In genomic region chr5:132611965-132612364, GRCh38 we compare ENCODE assay signal across 29 cellular contexts. TPM values are rescaled to one million over a fixed set of nuclear protein-coding genes. Genes with fewer than 3 reads are reported as not detected.
"Had no signal": no experiment of that assay in that cellular context is flagged by ENCODE, and none has a peak within 500 bp of the region (broad histone marks: within the 10 kb centered on the region; RNA-seq: fewer than 3 reads in every experiment).

No MANE protein-coding gene starts in this region.

- ATAC-seq: activated CD4-positive, CD25-positive, alpha-beta regulatory T cell treated with anti-CD3 and anti-CD28 coated beads, Interleukin-2, amount 50 U/mL, for 24 hours; activated CD8-positive, alpha-beta T cell treated with anti-CD3 and anti-CD28 coated beads for 36 hours; activated naive CD8-positive, alpha-beta T cell treated with anti-CD3 and anti-CD28 coated beads, Interleukin-2, amount 50 U/mL, for 24 hours; effector memory CD8-positive, alpha-beta T cell; foreskin keratinocyte; gastrocnemius medialis; heart left ventricle; T-helper 17 cell had no signal

- H3K9me3 ChIP-seq: adrenal gland, esophagus muscularis mucosa, gastrocnemius medialis had no signal

- FAIRE-seq: bronchial epithelial cell had no signal

- H3K27ac ChIP-seq: adrenal gland, coronary artery, esophagus muscularis mucosa, foreskin keratinocyte, gastrocnemius medialis, heart left ventricle, WERI-Rb-1 had no signal

- H3K4me3 ChIP-seq: adrenal gland, coronary artery, esophagus muscularis mucosa, gastrocnemius medialis, heart left ventricle had no signal

- H3K4me1 ChIP-seq: adrenal gland, esophagus muscularis mucosa, foreskin keratinocyte, gastrocnemius medialis, heart left ventricle had no signal

- DNase-seq: activated B cell treated with CpG ODN at 0.5 μM for 24 hours; activated CD4-positive, alpha-beta T cell treated with anti-CD3 and anti-CD28 coated beads for 48 hours; activated CD4-positive, alpha-beta T cell treated with anti-CD3 and anti-CD28 coated beads, Interleukin-2, amount 50 U/mL, for 1 hour; activated CD4-positive, alpha-beta T cell treated with anti-CD3 and anti-CD28 coated beads, Interleukin-2, amount 50 U/mL, for 48 hours; activated CD8-positive, alpha-beta memory T cell treated with anti-CD3 and anti-CD28 coated beads for 24 hours; activated CD8-positive, alpha-beta T cell treated with anti-CD3 and anti-CD28 coated beads for 36 hours; activated effector memory CD4-positive, alpha-beta T cell treated with anti-CD3 and anti-CD28 coated beads, Interleukin-2, amount 50 U/mL, for 16 hours; activated naive CD4-positive, alpha-beta T cell treated with anti-CD3 and anti-CD28 coated beads for 36 hours; activated naive CD8-positive, alpha-beta T cell treated with anti-CD3 and anti-CD28 coated beads for 36 hours; activated naive CD8-positive, alpha-beta T cell treated with anti-CD3 and anti-CD28 coated beads, Interleukin-2, amount 50 U/mL, for 24 hours; activated T-cell treated with anti-CD3 and anti-CD28 coated beads, Interleukin-2, amount 50 U/mL, for 48 hours; adrenal gland; amygdala; aorta; dermis blood vessel endothelial cell; effector CD4-positive, alpha-beta T cell; effector memory CD8-positive, alpha-beta T cell; erythroblast; foreskin keratinocyte; gastrocnemius medialis; glutamatergic neuron; heart left ventricle; T-helper 17 cell; T1000; WERI-Rb-1 had no signal

RNA-seq across cellular contexts. Expression of gene IL13, which starts 46.0 kb away (rescaled TPM):
- polyA plus RNA-seq: foreskin keratinocyte, heart left ventricle had no signal
